Comparison of ENCODE assay signal across 9 cellular contexts in genomic region chr4:23614284-23614892, GRCh38.
DNase-seq lines count a peak whose midpoint lies in the region; ATAC-seq and FAIRE-seq lines count a peak whose summit lies in the region.
"Had no signal": no experiment of that assay in that cellular context is flagged by ENCODE, and none has a peak within 500 bp of the region (broad histone marks: within the 10 kb centered on the region; RNA-seq: fewer than 3 reads in every experiment).

No MANE protein-coding gene starts in this region.

- H3F3A ChIP-seq in GM23248 (ENCODE audit: insufficient read depth), result no peaks in the 10 kb centered on the region

- H3K79me2 ChIP-seq in GM23248 (ENCODE audit: insufficient read depth), result no peaks in the 10 kb centered on the region

- H3K36me3 ChIP-seq in GM23248 (ENCODE audit: low read depth), result no peaks in the 10 kb centered on the region

- no peaks in the 10 kb centered on the region for H3K27me3 Mint-ChIP-seq in activated CD8-positive, alpha-beta memory T cell treated with anti-CD3 and anti-CD28 coated beads, Interleukin-2, amount 10 ng/mL, durations not matched to agents 7 days and 5 days
- H3K27me3 Mint-ChIP-seq: activated naive CD8-positive, alpha-beta T cell treated with anti-CD3 and anti-CD28 coated beads, Interleukin-2, amount 10 ng/mL, durations not matched to agents 7 days and 5 days had no signal

- no peaks in the 10 kb centered on the region for H3K4me1 ChIP-seq in GM23248 (ENCODE audit: insufficient read depth)

- no peak for ATAC-seq in activated CD8-positive, alpha-beta memory T cell treated with anti-CD3 and anti-CD28 coated beads, Interleukin-2, amount 10 ng/mL, durations not matched to agents 7 days and 5 days
- ATAC-seq in HG03280 (IDR thresholded peaks at IDR 0.05; ENCODE audit: unreplicated experiment), result no peak

- peak; percentile 66 to 71 for DNase-seq in AML-193 (lab: John Stamatoyannopoulos, UW)
- peak; percentile 17 for DNase-seq in GM23248
- peak; percentile 2 for DNase-seq in NCI-H82 treated with DMSO at 0.1 percent for 48 hours (lab: John Stamatoyannopoulos, UW; ENCODE audit: unreplicated experiment)
- peak; percentile 40 for DNase-seq in glomerular visceral epithelial cell (ENCODE audit: extremely low spot score)
- DNase-seq in urothelium cell line (ENCODE audit: low spot score), result peak; percentile 3
- DNase-seq in GM03348 (ENCODE audit: low spot score), result no peak
- no peak for DNase-seq in activated CD8-positive, alpha-beta memory T cell treated with anti-CD3 and anti-CD28 coated beads, Interleukin-2, amount 10 ng/mL, durations not matched to agents 7 days and 5 days
- DNase-seq: activated naive CD8-positive, alpha-beta T cell treated with anti-CD3 and anti-CD28 coated beads, Interleukin-2, amount 10 ng/mL, durations not matched to agents 7 days and 5 days had no signal

- H3K27me3 ChIP-seq in GM23248 (replicated peaks; ENCODE audit: insufficient read depth), result no peaks in the 10 kb centered on the region

- no peak overlapping the region for H3K4me3 ChIP-seq in GM23248

- H3K9me2 ChIP-seq in GM23248 (ENCODE audit: insufficient read depth), result no peaks in the 10 kb centered on the region; the same call in 1 of the 2 replicates

- CTCF ChIA-PET in activated CD8-positive, alpha-beta memory T cell treated with anti-CD3 and anti-CD28 coated beads, Interleukin-2, amount 10 ng/mL, durations not matched to agents 7 days and 5 days (lab: Charles Lee), result no interaction called here

- FAIRE-seq in urothelium cell line (lab: Jason Lieb, UNC), result no peak

- H3K27ac Mint-ChIP-seq in activated CD8-positive, alpha-beta memory T cell treated with anti-CD3 and anti-CD28 coated beads, Interleukin-2, amount 10 ng/mL, durations not matched to agents 7 days and 5 days, result no peak overlapping the region
- H3K27ac Mint-ChIP-seq: activated naive CD8-positive, alpha-beta T cell treated with anti-CD3 and anti-CD28 coated beads, Interleukin-2, amount 10 ng/mL, durations not matched to agents 7 days and 5 days had no signal

- H3K9me3 Mint-ChIP-seq in activated CD8-positive, alpha-beta memory T cell treated with anti-CD3 and anti-CD28 coated beads, Interleukin-2, amount 10 ng/mL, durations not matched to agents 7 days and 5 days (ENCODE audit: low read depth), result no peaks in the 10 kb centered on the region
- H3K9me3 Mint-ChIP-seq: activated naive CD8-positive, alpha-beta T cell treated with anti-CD3 and anti-CD28 coated beads, Interleukin-2, amount 10 ng/mL, durations not matched to agents 7 days and 5 days had no signal

- no peak overlapping the region for H2AFZ ChIP-seq in GM23248

- H3K4me2 ChIP-seq in GM23248 (ENCODE audit: unreplicated experiment), result no peak overlapping the region

- 45 to 49% methylated on average over 5 of the region's 6 CpGs for WGBS in GM23248 (ENCODE audit: low coverage in 1 of 2, low lambda C conversion rate in 2 of 2, missing lambda C conversion rate in 2 of 2), 2 experiments

- no peaks in the 10 kb centered on the region for H3K4me1 Mint-ChIP-seq in activated CD8-positive, alpha-beta memory T cell treated with anti-CD3 and anti-CD28 coated beads, Interleukin-2, amount 10 ng/mL, durations not matched to agents 7 days and 5 days
- H3K4me1 Mint-ChIP-seq: activated naive CD8-positive, alpha-beta T cell treated with anti-CD3 and anti-CD28 coated beads, Interleukin-2, amount 10 ng/mL, durations not matched to agents 7 days and 5 days had no signal

- H3K4me3 Mint-ChIP-seq in activated CD8-positive, alpha-beta memory T cell treated with anti-CD3 and anti-CD28 coated beads, Interleukin-2, amount 10 ng/mL, durations not matched to agents 7 days and 5 days, result no peak overlapping the region
- H3K4me3 Mint-ChIP-seq: activated naive CD8-positive, alpha-beta T cell treated with anti-CD3 and anti-CD28 coated beads, Interleukin-2, amount 10 ng/mL, durations not matched to agents 7 days and 5 days had no signal

- H3K9me3 ChIP-seq in GM23248 (ENCODE audit: low read depth), result peaks cover 4% of the 10 kb centered on the region

- in situ Hi-C loops in GM23248 (cut with MboI), result no loop called here

- no peak overlapping the region for H3K27ac ChIP-seq in GM23248

- H4K20me1 ChIP-seq in GM23248 (ENCODE audit: insufficient read depth), result no peaks in the 10 kb centered on the region

- no peaks in the 10 kb centered on the region for H3K36me3 Mint-ChIP-seq in activated CD8-positive, alpha-beta memory T cell treated with anti-CD3 and anti-CD28 coated beads, Interleukin-2, amount 10 ng/mL, durations not matched to agents 7 days and 5 days
- H3K36me3 Mint-ChIP-seq: activated naive CD8-positive, alpha-beta T cell treated with anti-CD3 and anti-CD28 coated beads, Interleukin-2, amount 10 ng/mL, durations not matched to agents 7 days and 5 days had no signal

- no peak overlapping the region for H3K9ac ChIP-seq in GM23248

Comparison
In these comparisons a context has a peak if more than half of its experiments do, and no peak if none do; other contexts are left out.
1. DNase-seq: peak in AML-193 (2 of 2), GM23248 (single experiment), NCI-H82 treated with DMSO at 0.1 percent for 48 hours (single experiment), glomerular visceral epithelial cell (single experiment) and urothelium cell line (single experiment); none in GM03348 (single experiment) and activated CD8-positive, alpha-beta memory T cell treated with anti-CD3 and anti-CD28 coated beads, Interleukin-2, amount 10 ng/mL, durations not matched to agents 7 days and 5 days (single experiment).